In genomic region chr9:91131433-91131839, GRCh38 we compare ENCODE assay signal across 8 cellular contexts.
DNase-seq lines count a peak whose midpoint lies in the region; ATAC-seq and TF ChIP-seq lines count a peak whose summit lies in the region.

No MANE protein-coding gene starts in this region.

- no peak for TF ChIP-seq POLR2A in testis (IDR thresholded peaks at IDR 0.05)

- no peaks in the 10 kb centered on the region for H3K9me3 ChIP-seq in CD4-positive, alpha-beta T cell (ENCODE audit: control insufficient read depth, low read length)
- H3K9me3 ChIP-seq in testis: no peaks in the 10 kb centered on the region

- no peak for TF ChIP-seq CTCF in CD4-positive, alpha-beta T cell (IDR thresholded peaks at IDR 0.05)
- no peak for TF ChIP-seq CTCF in testis (IDR thresholded peaks at IDR 0.05)

- WGBS in testis, 2 donors: 68 to 80% methylated on average over 8 of the region's 8 CpGs

- no peaks in the 10 kb centered on the region for H3K36me3 ChIP-seq in testis (ENCODE audit: low read depth, missing control alignments)

- DNase-seq in CD4-positive, alpha-beta T cell: peak in 4 of 10 experiments; percentile 13 to 19 (median 17)
- DNase-seq in activated CD4-positive, alpha-beta memory T cell treated with anti-CD3 and anti-CD28 coated beads for 36 hours: peak; percentile 92
- DNase-seq in fibroblast of peridontal ligament (ENCODE audit: extremely low read depth) (peak; percentile 97), middle frontal gyrus (ENCODE audit: extremely low spot score, low spot score) (no peak), HUDEP-2 (lab: John Stamatoyannopoulos, UW; ENCODE audit: unreplicated experiment in 76 of 76) (no peak), testis (no peak)
- peak; percentile 42 to 79 (median 60) for DNase-seq in stimulated activated CD4-positive, alpha-beta T cell treated with anti-CD3 and anti-CD28 coated beads, TNF-alpha, amount 100 ng/mL, for 24 hours (ENCODE audit: low read depth in 3 of 3)

- intact Hi-C loops in CD4-positive, alpha-beta T cell (cut with DNase I, micrococcal nuclease): loop anchor here in 1 of 2 experiments (10.0 kb wide), 1 partner anchor 63 kb away; no protein-coding TSS in a partner anchor
- intact Hi-C loops in activated CD4-positive, alpha-beta memory T cell treated with anti-CD3 and anti-CD28 coated beads for 36 hours (cut with micrococcal nuclease): loop anchor here (1.0 to 2.0 kb wide), 10 partner anchors 16 to 218 kb away; no protein-coding TSS in a partner anchor
- intact Hi-C loops in testis (cut with DNase I; ENCODE audit: low total_unique reads): no loop called here

- H3K4me1 ChIP-seq in testis: no peaks in the 10 kb centered on the region

- ATAC-seq in CD4-positive, alpha-beta T cell (ENCODE audit: poor library complexity): peak; percentile 77
- peak; percentile 56 for ATAC-seq in HG03558 (IDR thresholded peaks at IDR 0.05; ENCODE audit: extremely low read depth, unreplicated experiment)

- no peak overlapping the region for H3K27ac Mint-ChIP-seq in CD4-positive, alpha-beta T cell
- peak overlapping the region; percentile 90 for H3K27ac Mint-ChIP-seq in activated CD4-positive, alpha-beta memory T cell treated with anti-CD3 and anti-CD28 coated beads for 36 hours

- no peaks in the 10 kb centered on the region for H3K27me3 ChIP-seq in CD4-positive, alpha-beta T cell (ENCODE audit: control insufficient read depth, insufficient read depth, low read length)
- H3K27me3 ChIP-seq in testis: no peaks in the 10 kb centered on the region

- no peak overlapping the region for H3K4me3 ChIP-seq in testis

- H3K4me1 Mint-ChIP-seq in CD4-positive, alpha-beta T cell (ENCODE audit: low read depth): peaks cover 5% of the 10 kb centered on the region
- H3K4me1 Mint-ChIP-seq in activated CD4-positive, alpha-beta memory T cell treated with anti-CD3 and anti-CD28 coated beads for 36 hours (ENCODE audit: low read depth): peaks cover 26% of the 10 kb centered on the region

- POLR2A ChIA-PET in CD4-positive, alpha-beta T cell (lab: Charles Lee): interaction anchor here (0.6 kb wide), 1 partner anchor 8 kb away, joined by 3 read pairs; no protein-coding TSS in a partner anchor
- POLR2A ChIA-PET in activated CD4-positive, alpha-beta memory T cell treated with anti-CD3 and anti-CD28 coated beads for 36 hours (lab: Charles Lee): interaction anchor here (0.6 to 3.7 kb wide), 20 partner anchors 10 to 294 kb away, joined by 3 to 50 read pairs (median 7); partner anchors contain the start of gene NFIL3

- no peaks in the 10 kb centered on the region for H3K36me3 Mint-ChIP-seq in CD4-positive, alpha-beta T cell (ENCODE audit: low read depth)
- H3K36me3 Mint-ChIP-seq in activated CD4-positive, alpha-beta memory T cell treated with anti-CD3 and anti-CD28 coated beads for 36 hours: peaks cover 4% of the 10 kb centered on the region

- no peak overlapping the region for H3K27ac ChIP-seq in CD4-positive, alpha-beta T cell (ENCODE audit: low read depth, low read length)
- H3K27ac ChIP-seq in testis: no peak overlapping the region

- H3K9me3 Mint-ChIP-seq in CD4-positive, alpha-beta T cell: no peaks in the 10 kb centered on the region
- H3K9me3 Mint-ChIP-seq in activated CD4-positive, alpha-beta memory T cell treated with anti-CD3 and anti-CD28 coated beads for 36 hours: no peaks in the 10 kb centered on the region

- H3K27me3 Mint-ChIP-seq in CD4-positive, alpha-beta T cell: no peaks in the 10 kb centered on the region
- H3K27me3 Mint-ChIP-seq in activated CD4-positive, alpha-beta memory T cell treated with anti-CD3 and anti-CD28 coated beads for 36 hours: peaks cover 4% of the 10 kb centered on the region

- no peak overlapping the region for H3K4me3 Mint-ChIP-seq in CD4-positive, alpha-beta T cell
- peak overlapping the region; percentile 32 for H3K4me3 Mint-ChIP-seq in activated CD4-positive, alpha-beta memory T cell treated with anti-CD3 and anti-CD28 coated beads for 36 hours

- CTCF ChIA-PET in CD4-positive, alpha-beta T cell (lab: Charles Lee): no interaction called here
- CTCF ChIA-PET in activated CD4-positive, alpha-beta memory T cell treated with anti-CD3 and anti-CD28 coated beads for 36 hours (lab: Charles Lee): interaction anchor here (0.6 to 2.9 kb wide), 12 partner anchors 16 to 158 kb away, joined by 3 to 11 read pairs (median 4); no protein-coding TSS in a partner anchor

Comparison
In these comparisons a context has a peak if more than half of its experiments do, and no peak if none do; other contexts are left out.
1. DNase-seq: peak in activated CD4-positive, alpha-beta memory T cell treated with anti-CD3 and anti-CD28 coated beads for 36 hours (single experiment), fibroblast of peridontal ligament (single experiment) and stimulated activated CD4-positive, alpha-beta T cell treated with anti-CD3 and anti-CD28 coated beads, TNF-alpha, amount 100 ng/mL, for 24 hours (3 of 3); none in middle frontal gyrus (single experiment), HUDEP-2 (0 of 76) and testis (single experiment).